8 cellular contexts compared by ENCODE assay signal in genomic region chr2:60553496-60553991, GRCh38. TPM values are rescaled to one million over a fixed set of nuclear protein-coding genes. Genes with fewer than 3 reads are reported as not detected.
DNase-seq lines count a peak whose midpoint lies in the region; ATAC-seq and TF ChIP-seq lines count a peak whose summit lies in the region.

BCL11A (minus strand) TSS chr2:60553654; CDS start chr2:60553270, 384 bp downstream.

- peaks cover 26% of the 10 kb centered on the region for H3K4me1 Mint-ChIP-seq in T-helper 1 cell treated with Interleukin-12 subunit alpha and Interleukin-12 subunit beta and Interleukin-4 antibody, amounts not matched to agents 30 μg/mL and 1 μg/mL, for 36 hours (ENCODE audit: low read depth)

- H3K27me3 ChIP-seq in left lung (peaks cover 65 to 99% of the 10 kb centered on the region in 2 donors), suprapubic skin (peaks cover 71% of the 10 kb centered on the region)

- no peak for TF ChIP-seq CTCF in choroid plexus epithelial cell (conservative IDR thresholded peaks at IDR 0.05; ENCODE audit: low read depth, low read length)
- TF ChIP-seq CTCF in left lung (IDR thresholded peaks at IDR 0.05), result no peak
- no peak for TF ChIP-seq CTCF in suprapubic skin (IDR thresholded peaks at IDR 0.05)

- H3K36me3 Mint-ChIP-seq in T-helper 1 cell treated with Interleukin-12 subunit alpha and Interleukin-12 subunit beta and Interleukin-4 antibody, amounts not matched to agents 30 μg/mL and 1 μg/mL, for 36 hours (ENCODE audit: low read depth), result no peaks in the 10 kb centered on the region

- H3K4me3 Mint-ChIP-seq in T-helper 1 cell treated with Interleukin-12 subunit alpha and Interleukin-12 subunit beta and Interleukin-4 antibody, amounts not matched to agents 30 μg/mL and 1 μg/mL, for 36 hours, result peak within 1 kb of the TSS; percentile 82

- H3K27me3 Mint-ChIP-seq in T-helper 1 cell treated with Interleukin-12 subunit alpha and Interleukin-12 subunit beta and Interleukin-4 antibody, amounts not matched to agents 30 μg/mL and 1 μg/mL, for 36 hours (ENCODE audit: low read depth), result peaks cover 91% of the 10 kb centered on the region

- H3K36me3 ChIP-seq in KOPT-K1 (ENCODE audit: insufficient read depth, low read length), result no peaks in the 10 kb centered on the region
- H3K36me3 ChIP-seq in left lung, result no peaks in the 10 kb centered on the region
- H3K36me3 ChIP-seq in suprapubic skin, result no peaks in the 10 kb centered on the region

- under 1% methylated on average over 26 of the region's 30 CpGs for whole genome bisulfite sequencing in suprapubic skin

- peak; percentile 47 for ATAC-seq in left lung
- ATAC-seq in HG03565 (IDR thresholded peaks at IDR 0.05; ENCODE audit: unreplicated experiment), result no peak

- TF ChIP-seq POLR2A in suprapubic skin (IDR thresholded peaks at IDR 0.05), result no peak

- intact Hi-C loops in left lung (cut with DNase I), result no loop called here

- no peaks in the 10 kb centered on the region for H3K9me3 Mint-ChIP-seq in T-helper 1 cell treated with Interleukin-12 subunit alpha and Interleukin-12 subunit beta and Interleukin-4 antibody, amounts not matched to agents 30 μg/mL and 1 μg/mL, for 36 hours

- H3K27ac ChIP-seq in KOPT-K1 (ENCODE audit: low read depth, low read length, poor library complexity, severe bottlenecking) (peak within 1 kb of the TSS; percentile 89), left lung (peak within 1 kb of the TSS; percentile 5 to 45), suprapubic skin (peak within 1 kb of the TSS; percentile 91)

- H3K9me3 ChIP-seq in KOPT-K1 (ENCODE audit: insufficient read depth, low read length, poor library complexity, severe bottlenecking) (no peaks in the 10 kb centered on the region), left lung (no peaks in the 10 kb centered on the region), suprapubic skin (no peaks in the 10 kb centered on the region)

- H3K4me3 ChIP-seq in choroid plexus epithelial cell (ENCODE audit: low read depth, low read length) (peak within 1 kb of the TSS; percentile 85), left lung (peak within 1 kb of the TSS; percentile 39 to 58), suprapubic skin (peak within 1 kb of the TSS; percentile 74)

- H3K27ac Mint-ChIP-seq in T-helper 1 cell treated with Interleukin-12 subunit alpha and Interleukin-12 subunit beta and Interleukin-4 antibody, amounts not matched to agents 30 μg/mL and 1 μg/mL, for 36 hours, result peak within 1 kb of the TSS; percentile 69

- H3K4me1 ChIP-seq in left lung (peaks cover 9 to 87% of the 10 kb centered on the region in 2 donors), suprapubic skin (peaks cover 81% of the 10 kb centered on the region)

- DNase-seq in T-helper 1 cell (no peak), RKO (ENCODE audit: low spot score) (peak; percentile 74), choroid plexus epithelial cell (ENCODE audit: low read depth) (peak; percentile 93), left lung (peak in 1 of 2 donors; percentile 84), suprapubic skin (ENCODE audit: low spot score in 2 of 2) (peak in 1 of 2 donors; percentile 79)

- TF ChIP-seq EP300 in suprapubic skin (IDR thresholded peaks at IDR 0.05), result no peak

RNA-seq across cellular contexts. Expression of gene BCL11A, which starts in this region (rescaled TPM):
- total RNA-seq in left lung (1 to 10 TPM; 4.0 to 7.3 TPM), suprapubic skin (100 to 1,000 TPM in 2 of 4 donors, 10 to 100 TPM in 2; 67.1 to 222 (median 113) TPM)

Comparison
In these comparisons a context has a peak if more than half of its experiments do, and no peak if none do; other contexts are left out.
1. RNA of gene BCL11A (total RNA-seq): 67.1 to 222 TPM in suprapubic skin; 4.0 to 7.3 TPM in left lung; every median in the first group is over 4 times any median in the second.
2. DNase-seq: peak in RKO (single experiment) and choroid plexus epithelial cell (single experiment); none in T-helper 1 cell (0 of 5).
3. H3K27ac ChIP-seq: peak in every context shown above with its lines; median percentile 91 in suprapubic skin; 89 in KOPT-K1; 25 in left lung.
4. Peak in every context shown above with its lines, with median percentiles within 50 percentile points of each other: H3K4me3 ChIP-seq.